8 cellular contexts compared by ENCODE assay signal in genomic region chr9:85740821-85741111, GRCh38. TPM values are rescaled to one million over a fixed set of nuclear protein-coding genes. Genes with fewer than 3 reads are reported as not detected.
DNase-seq lines count a peak whose midpoint lies in the region; TF ChIP-seq lines count a peak whose summit lies in the region.

No MANE protein-coding gene starts in this region.

- peak overlapping the region; percentile 96 for H3K4me3 Mint-ChIP-seq in stimulated activated naive CD8-positive, alpha-beta T cell treated with anti-CD3 and anti-CD28 coated beads, Interleukin-15, Interleukin-2, amounts not matched to agents 100 ng/mL and 50 ng/mL, for 24 hours

- TF ChIP-seq CTCF in KMS-11 (conservative IDR thresholded peaks at IDR 0.05; ENCODE audit: low read depth, low read length): no peak

- H3K9ac ChIP-seq in KMS-11: peak overlapping the region; percentile 82

- H4K20me1 ChIP-seq in KMS-11 (ENCODE audit: insufficient read depth): peaks cover 10% of the 10 kb centered on the region; the same call in 1 of the 2 replicates

- no peaks in the 10 kb centered on the region for H3K36me3 Mint-ChIP-seq in stimulated activated naive CD8-positive, alpha-beta T cell treated with anti-CD3 and anti-CD28 coated beads, Interleukin-15, Interleukin-2, amounts not matched to agents 100 ng/mL and 50 ng/mL, for 24 hours (ENCODE audit: low read depth)

- H3K27me3 ChIP-seq in KMS-11 (ENCODE audit: insufficient read depth, low read depth): no peaks in the 10 kb centered on the region

- H2AFZ ChIP-seq in KMS-11 (ENCODE audit: low read depth): peak overlapping the region; percentile 27; the same call in 1 of the 2 replicates

- peaks cover 18% of the 10 kb centered on the region for H3K4me1 ChIP-seq in KMS-11 (ENCODE audit: low read depth, poor library complexity, severe bottlenecking)

- no peaks in the 10 kb centered on the region for H3K36me3 ChIP-seq in KMS-11 (ENCODE audit: insufficient read depth)

- DNase-seq in GDM1 (lab: John Stamatoyannopoulos, UW): peak; percentile 24
- peak; percentile 15 for DNase-seq in iPS-NIHi7 (ENCODE audit: extremely low spot score)
- no peak for DNase-seq in NCI-H187 treated with DMSO at 0.1 percent for 48 hours (lab: John Stamatoyannopoulos, UW)
- no peak for DNase-seq in COR-L47 (lab: John Stamatoyannopoulos, UW)
- no peak for DNase-seq in NCI-H1092 treated with DMSO at 0.1 percent for 48 hours (lab: John Stamatoyannopoulos, UW)

- H3K27me3 Mint-ChIP-seq in stimulated activated naive CD8-positive, alpha-beta T cell treated with anti-CD3 and anti-CD28 coated beads, Interleukin-15, Interleukin-2, amounts not matched to agents 100 ng/mL and 50 ng/mL, for 24 hours: peaks cover 4% of the 10 kb centered on the region

- peaks cover 50% of the 10 kb centered on the region for H3K79me2 ChIP-seq in KMS-11 (ENCODE audit: insufficient read depth, low read depth)

- peaks cover 43% of the 10 kb centered on the region for H3K4me1 Mint-ChIP-seq in stimulated activated naive CD8-positive, alpha-beta T cell treated with anti-CD3 and anti-CD28 coated beads, Interleukin-15, Interleukin-2, amounts not matched to agents 100 ng/mL and 50 ng/mL, for 24 hours (ENCODE audit: low read depth)

- peak overlapping the region; percentile 82 for H3K27ac ChIP-seq in KMS-11
- peak overlapping the region; percentile 4 for H3K27ac ChIP-seq in adipose tissue (ENCODE audit: low read depth, low read length)

- WGBS in adipose tissue, 3 donors: 4 to 5% (median 4%) methylated on average over 9 of the region's 9 CpGs

- H3K27ac Mint-ChIP-seq in stimulated activated naive CD8-positive, alpha-beta T cell treated with anti-CD3 and anti-CD28 coated beads, Interleukin-15, Interleukin-2, amounts not matched to agents 100 ng/mL and 50 ng/mL, for 24 hours: peak overlapping the region; percentile 96

- no peak overlapping the region for H3K4me3 ChIP-seq in KMS-11 (IDR thresholded peaks at IDR 0.05; ENCODE audit: insufficient read depth, low read depth, low read length)

- no peaks in the 10 kb centered on the region for H3K9me3 Mint-ChIP-seq in stimulated activated naive CD8-positive, alpha-beta T cell treated with anti-CD3 and anti-CD28 coated beads, Interleukin-15, Interleukin-2, amounts not matched to agents 100 ng/mL and 50 ng/mL, for 24 hours

- peak overlapping the region; percentile 73 for H3K4me2 ChIP-seq in KMS-11

RNA-seq across cellular contexts. Expression of gene AGTPBP1, which starts 1.0 kb away (rescaled TPM):
- 1 to 10 TPM; 3.6 to 7.2 (median 6.6) TPM for polyA plus RNA-seq in adipose tissue

Comparison
In these comparisons a context has a peak if more than half of its experiments do, and no peak if none do; other contexts are left out.
1. DNase-seq: peak in GDM1 (single experiment) and iPS-NIHi7 (single experiment); none in NCI-H187 treated with DMSO at 0.1 percent for 48 hours (single experiment), COR-L47 (single experiment) and NCI-H1092 treated with DMSO at 0.1 percent for 48 hours (single experiment).